Comparison of ENCODE assay signal across 12 cellular contexts in genomic region chr4:68147079-68147478, GRCh38. TPM values are rescaled to one million over a fixed set of nuclear protein-coding genes. Genes with fewer than 3 reads are reported as not detected.
"Had no signal": no experiment of that assay in that cellular context is flagged by ENCODE, and none has a peak within 500 bp of the region (broad histone marks: within the 10 kb centered on the region; RNA-seq: fewer than 3 reads in every experiment).

No MANE protein-coding gene starts in this region.

- H3K9me3 Mint-ChIP-seq: HFFc6 had no signal

- DNase-seq: GM23248, GOT3, H7, H9, HCEC 1CT, HFFc6 had no signal

- H3K9me3 ChIP-seq: HAP-1 had no signal

- H3K4me1 Mint-ChIP-seq: GM23338, H9 had no signal

- H3K36me3 ChIP-seq: HAP-1 had no signal

- H3K9ac ChIP-seq: GM23248 had no signal

- H3K4me1 ChIP-seq: HAP-1 had no signal

- H3K27ac ChIP-seq: GM23248 had no signal

- H3K4me3 Mint-ChIP-seq: GM23338, H9, HFFc6 had no signal

- ATAC-seq: GM23338, HCT116 had no signal

- H3K4me2 ChIP-seq: GM23338 had no signal

- H3K4me3 ChIP-seq: GM23248, GM23338, HAP-1 had no signal

- H3K27ac Mint-ChIP-seq: GM23338, H9, HFFc6 had no signal

- H2AFZ ChIP-seq: GM23248, GM23338 had no signal

- FAIRE-seq: H1, H54 had no signal

RNA-seq across cellular contexts. Expression of gene TMPRSS11F, which starts 17.4 kb away (rescaled TPM):
- total RNA-seq: GM23248, GM23338, H1, H4, H7, H9, HFFc6 had no signal
- polyA plus RNA-seq: GM23248, GM23338, H1 had no signal
